Comparison of ENCODE assay signal across 17 cellular contexts in the genomic region with DNA sequence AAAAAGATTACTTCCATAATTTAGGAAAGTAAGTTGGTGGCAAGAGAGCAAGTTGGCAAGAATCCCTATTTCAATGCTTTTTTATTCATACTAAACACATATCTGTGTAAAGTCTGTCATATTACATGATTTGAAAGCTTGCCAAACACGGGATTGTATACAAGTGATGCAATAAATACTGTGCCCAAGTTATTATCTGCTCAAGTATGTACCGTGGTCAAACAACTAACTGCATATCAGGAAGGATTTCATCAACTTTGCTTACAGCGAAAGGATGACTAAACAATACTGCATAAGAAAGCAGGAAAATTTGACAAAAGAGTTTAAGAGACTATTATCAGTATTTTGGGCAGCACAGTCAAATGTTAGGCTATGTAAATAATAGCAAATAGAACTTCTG.
"Had no signal": no experiment of that assay in that cellular context is flagged by ENCODE, and none has a peak within 500 bp of the region (broad histone marks: within the 10 kb centered on the region; RNA-seq: fewer than 3 reads in every experiment).

No MANE protein-coding gene starts in this region.

- H3K4me1 Mint-ChIP-seq: activated naive CD8-positive, alpha-beta T cell treated with anti-CD3 and anti-CD28 coated beads, Interleukin-2, amount 10 ng/mL, durations not matched to agents 7 days and 5 days; naive thymus-derived CD4-positive, alpha-beta T cell had no signal

- H3K4me3 ChIP-seq: esophagus squamous epithelium, left lung, mucosa of descending colon, ovary, right lobe of liver, transverse colon, vagina had no signal

- H3K4me3 Mint-ChIP-seq: activated naive CD8-positive, alpha-beta T cell treated with anti-CD3 and anti-CD28 coated beads, Interleukin-2, amount 10 ng/mL, durations not matched to agents 7 days and 5 days; activated T-helper 1 cell treated with anti-CD3 and anti-CD28 coated beads, Interleukin-12 subunit alpha, Interleukin-12 subunit beta, Interleukin-2, Interleukin-4 antibody, amounts not matched to agents 30 ng/mL and 10 ng/mL and 1 ng/mL, durations not matched to agents 14 hours and 24 hours and 36 hours; naive thymus-derived CD4-positive, alpha-beta T cell had no signal

- H3K9me3 ChIP-seq: esophagus squamous epithelium, left lung, mucosa of descending colon, ovary, right lobe of liver, transverse colon, vagina had no signal

- H3K27ac Mint-ChIP-seq: activated naive CD8-positive, alpha-beta T cell treated with anti-CD3 and anti-CD28 coated beads, Interleukin-2, amount 10 ng/mL, durations not matched to agents 7 days and 5 days; activated T-helper 1 cell treated with anti-CD3 and anti-CD28 coated beads, Interleukin-12 subunit alpha, Interleukin-12 subunit beta, Interleukin-2, Interleukin-4 antibody, amounts not matched to agents 30 ng/mL and 10 ng/mL and 1 ng/mL, durations not matched to agents 14 hours and 24 hours and 36 hours; naive thymus-derived CD4-positive, alpha-beta T cell had no signal

- H3K4me1 ChIP-seq: esophagus squamous epithelium, left lung, right lobe of liver, transverse colon, vagina had no signal

- H3K27me3 ChIP-seq: esophagus squamous epithelium, left lung, ovary, right lobe of liver, transverse colon, vagina had no signal

- DNase-seq: activated CD4-positive, alpha-beta T cell treated with anti-CD3 and anti-CD28 coated beads, Interleukin-2, amount 50 U/mL, for 1 hour; activated CD4-positive, CD25-positive, alpha-beta regulatory T cell; activated CD8-positive, alpha-beta memory T cell treated with anti-CD3 and anti-CD28 coated beads for 24 hours; activated naive CD8-positive, alpha-beta T cell treated with anti-CD3 and anti-CD28 coated beads, Interleukin-2, amount 10 ng/mL, durations not matched to agents 7 days and 5 days; anterior cingulate cortex; esophagus squamous epithelium; left lung; mammary epithelial cell; mucosa of descending colon; naive thymus-derived CD4-positive, alpha-beta T cell; ovary; right lobe of liver; stimulated activated naive CD8-positive, alpha-beta T cell treated with anti-CD3 and anti-CD28 coated beads, Interleukin-15, Interleukin-2, amounts not matched to agents 100 U/mL and 50 U/mL, for 24 hours; T-helper 2 cell; transverse colon had no signal

- H3K27ac ChIP-seq: esophagus squamous epithelium, left lung, ovary, right lobe of liver, transverse colon, vagina had no signal

- H3K9me3 Mint-ChIP-seq: activated naive CD8-positive, alpha-beta T cell treated with anti-CD3 and anti-CD28 coated beads, Interleukin-2, amount 10 ng/mL, durations not matched to agents 7 days and 5 days; activated T-helper 1 cell treated with anti-CD3 and anti-CD28 coated beads, Interleukin-12 subunit alpha, Interleukin-12 subunit beta, Interleukin-2, Interleukin-4 antibody, amounts not matched to agents 30 ng/mL and 10 ng/mL and 1 ng/mL, durations not matched to agents 14 hours and 24 hours and 36 hours had no signal

- H3K27me3 Mint-ChIP-seq: activated naive CD8-positive, alpha-beta T cell treated with anti-CD3 and anti-CD28 coated beads, Interleukin-2, amount 10 ng/mL, durations not matched to agents 7 days and 5 days; naive thymus-derived CD4-positive, alpha-beta T cell had no signal

- H3K36me3 ChIP-seq: esophagus squamous epithelium, ovary, right lobe of liver, transverse colon, vagina had no signal

- H3K36me3 Mint-ChIP-seq: activated naive CD8-positive, alpha-beta T cell treated with anti-CD3 and anti-CD28 coated beads, Interleukin-2, amount 10 ng/mL, durations not matched to agents 7 days and 5 days; naive thymus-derived CD4-positive, alpha-beta T cell had no signal
